In the genomic region with DNA sequence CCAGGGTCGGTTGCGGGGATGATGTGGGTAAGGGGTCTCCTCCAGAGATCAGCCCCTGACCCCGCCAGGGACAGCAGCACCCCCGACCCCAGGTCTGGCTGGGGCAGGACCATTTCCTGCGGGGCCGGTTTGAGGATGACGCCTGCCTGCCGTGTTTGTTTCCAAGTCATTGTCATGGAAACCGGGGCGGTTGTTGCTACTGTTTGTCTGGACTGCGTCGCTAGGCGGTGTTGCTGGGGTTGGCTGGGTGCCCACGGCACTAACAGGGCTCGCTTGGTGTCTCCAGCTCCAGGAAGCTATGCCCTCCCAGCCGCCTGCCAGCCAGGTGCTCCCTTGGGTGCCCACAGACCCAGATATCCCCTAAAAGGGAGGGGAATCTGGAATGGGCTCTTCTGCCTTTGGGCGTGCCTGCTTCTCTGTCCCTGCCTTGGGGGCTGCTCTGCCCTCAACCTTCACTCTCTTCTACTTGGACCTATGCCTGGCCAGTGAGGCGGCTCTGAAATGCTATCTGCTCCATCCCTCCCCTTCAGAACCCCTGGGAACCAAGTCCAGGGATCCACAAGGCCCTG, we compare ENCODE assay signal across 8 cellular contexts. TPM values are rescaled to one million over a fixed set of nuclear protein-coding genes. Genes with fewer than 3 reads are reported as not detected.
A peak's percentile ranks its signal among the peaks of the same experiment; 100 is the strongest.
DNase-seq lines count a peak whose midpoint lies in the region; ATAC-seq and TF ChIP-seq lines count a peak whose summit lies in the region.

No MANE protein-coding gene starts in this region.

- H3K9ac ChIP-seq in neural progenitor cell, result no peak overlapping the region

- no peak overlapping the region for H3K27ac ChIP-seq in neural progenitor cell
- H3K27ac ChIP-seq in stomach, result peak overlapping the region; percentile 89 to 95 (median 92)

- intact Hi-C loops in stomach (cut with DNase I; ENCODE audit: low total_unique reads), result no loop called here

- peak overlapping the region; percentile 46 for H3K4me3 Mint-ChIP-seq in neural progenitor cell

- H3K27ac Mint-ChIP-seq in neural progenitor cell, result peak overlapping the region; percentile 86

- H3F3A ChIP-seq in neural progenitor cell (ENCODE audit: low read depth), result peaks cover 7% of the 10 kb centered on the region

- no peaks in the 10 kb centered on the region for H3K9me3 ChIP-seq in neural progenitor cell (ENCODE audit: low read depth)
- no peaks in the 10 kb centered on the region for H3K9me3 ChIP-seq in stomach

- peaks cover 32% of the 10 kb centered on the region for H4K20me1 ChIP-seq in neural progenitor cell (ENCODE audit: low read depth)

- peaks cover 42% of the 10 kb centered on the region for H3K4me1 Mint-ChIP-seq in neural progenitor cell

- peak overlapping the region; percentile 59 for H3K4me2 ChIP-seq in neural progenitor cell

- H3K4me1 ChIP-seq in neural progenitor cell (peaks cover 33% of the 10 kb centered on the region), stomach (peaks cover 60 to 95% (median 81%) of the 10 kb centered on the region in 4 donors)

- peak; percentile 52 for ATAC-seq in GM21786 (IDR thresholded peaks at IDR 0.05; ENCODE audit: unreplicated experiment)

- H3K36me3 ChIP-seq in neural progenitor cell, result no peaks in the 10 kb centered on the region
- peaks cover 0 to 18% (median 4%) of the 10 kb centered on the region in 4 donors for H3K36me3 ChIP-seq in stomach

- DNase-seq in COR-L47 (lab: John Stamatoyannopoulos, UW) (peak; percentile 100), M059J (ENCODE audit: low read depth) (peak; percentile 96), SHP77 treated with DMSO at 0.1 percent for 48 hours (lab: John Stamatoyannopoulos, UW) (peak; percentile 81), activated gamma-delta T cell treated with Interleukin-2 at 50 U/mL for 16 hours (peak; percentile 96), fibroblast of villous mesenchyme (ENCODE audit: low read depth) (peak; percentile 98), neural progenitor cell (ENCODE audit: low spot score) (peak; percentile 88), stomach (peak; percentile 93)

- TF ChIP-seq POLR2A in stomach (IDR thresholded peaks at IDR 0.05), result no peak

- TF ChIP-seq CTCF in fibroblast of villous mesenchyme (IDR thresholded peaks at IDR 0.05; ENCODE audit: insufficient read depth, low read depth, low read length) (no peak), neural progenitor cell (IDR thresholded peaks at IDR 0.05) (no peak), stomach (IDR thresholded peaks at IDR 0.05) (peak in 1 of 7 experiments; percentile 13)

- 0 to 1% (median 1%) methylated on average over 10 to 18 of the region's 18 CpGs for WGBS in stomach, 5 donors

- H3K4me3 ChIP-seq in fibroblast of villous mesenchyme (ENCODE audit: low read depth, low read length) (peak overlapping the region; percentile 60), neural progenitor cell (peak overlapping the region; percentile 9), stomach (peak overlapping the region; percentile 29 to 42 (median 39))

- H3K27me3 Mint-ChIP-seq in neural progenitor cell (ENCODE audit: insufficient read depth, low read depth), result peaks cover 18% of the 10 kb centered on the region

- no peaks in the 10 kb centered on the region for H3K9me3 Mint-ChIP-seq in neural progenitor cell

- H3K27me3 ChIP-seq in neural progenitor cell (peaks cover 93% of the 10 kb centered on the region), stomach (peaks cover 0 to 64% (median 19%) of the 10 kb centered on the region in 3 donors)

- no peak for TF ChIP-seq EP300 in stomach (IDR thresholded peaks at IDR 0.05)

- H2AFZ ChIP-seq in neural progenitor cell (replicated peaks), result no peak overlapping the region

- no peaks in the 10 kb centered on the region for H3K79me2 ChIP-seq in neural progenitor cell (ENCODE audit: low read depth)

- no peaks in the 10 kb centered on the region for H3K36me3 Mint-ChIP-seq in neural progenitor cell

RNA-seq across cellular contexts. Expression of a gene that starts 4.7 kb away (rescaled TPM):
- not detected in 2 replicates for total RNA-seq in M059J (2014; rRNA removed; shearing (Covaris generic))
- total RNA-seq in fibroblast of villous mesenchyme, result 1.3 and 2.6 TPM in 2 replicates
- 2.6 TPM in 1 of 2 replicates, not detected in the other for total RNA-seq in neural progenitor cell (ENCODE audit: low replicate concordance)
- 10 to 100 TPM in 3 of 5 donors, 1 to 10 TPM in 1, not detected in 1; 3.5 to 95.0 (median 23.9) TPM for total RNA-seq in stomach
- 100 to 1,000 TPM in 1 of 3 donors, 10 to 100 TPM in 2; 60.1 to 149 (median 99.0) TPM for polyA plus RNA-seq in stomach

RNA-seq across cellular contexts. Expression of a gene that starts 7.3 kb away (rescaled TPM):
- total RNA-seq in M059J (2014; rRNA removed; shearing (Covaris generic)), result 93.9 and 114 TPM in 2 replicates
- total RNA-seq in fibroblast of villous mesenchyme (8.6 and 18.0 TPM in 2 replicates), neural progenitor cell (ENCODE audit: low replicate concordance) (0.30 and 3.5 TPM in 2 replicates), stomach (100 to 1,000 TPM in 1 of 5 donors, 10 to 100 TPM in 4; 36.0 to 135 (median 72.7) TPM)
- polyA plus RNA-seq in stomach, result 100 to 1,000 TPM in 1 of 3 donors, 10 to 100 TPM in 2; 68.5 to 127 (median 94.7) TPM

RNA-seq across cellular contexts. Expression of a gene that starts 9.1 kb away (rescaled TPM):
- total RNA-seq in M059J (2014; rRNA removed; shearing (Covaris generic)), result 10.2 and 22.4 TPM in 2 replicates
- total RNA-seq in fibroblast of villous mesenchyme (7.3 and 8.4 TPM in 2 replicates), neural progenitor cell (ENCODE audit: low replicate concordance) (3.6 and 25.0 TPM in 2 replicates), stomach (100 to 1,000 TPM in 1 of 5 donors, 10 to 100 TPM in 2, 1 to 10 TPM in 2; 3.0 to 167 (median 44.9) TPM)
- 10 to 100 TPM; 13.8 to 18.8 (median 17.1) TPM for polyA plus RNA-seq in stomach

RNA-seq across cellular contexts. Expression of a gene that starts 44.4 kb away (rescaled TPM):
- 1.9 and 5.4 TPM in 2 replicates for total RNA-seq in M059J (2014; rRNA removed; shearing (Covaris generic))
- total RNA-seq in fibroblast of villous mesenchyme (2.9 and 5.2 TPM in 2 replicates), neural progenitor cell (ENCODE audit: low replicate concordance) (0.90 and 3.6 TPM in 2 replicates), stomach (1 to 10 TPM in 4 of 5 donors, not detected in 1; 1.3 to 8.2 (median 2.1) TPM)
- polyA plus RNA-seq in stomach, result 1 to 10 TPM in 2 of 3 donors, under 1 TPM in 1; 0.93 to 4.2 (median 1.2) TPM

Comparison
In these comparisons a context has a peak if more than half of its experiments do, and no peak if none do; other contexts are left out.
1. H3K4me3 ChIP-seq: peak in every context shown above with its lines; median percentile 60 in fibroblast of villous mesenchyme; 39 in stomach; 9 in neural progenitor cell.